Comparison of ENCODE assay signal across 8 cellular contexts in genomic region chr1:210232524-210233215, GRCh38. TPM values are rescaled to one million over a fixed set of nuclear protein-coding genes. Genes with fewer than 3 reads are reported as not detected.
DNase-seq lines count a peak whose midpoint lies in the region; ATAC-seq, FAIRE-seq and TF ChIP-seq lines count a peak whose summit lies in the region.

Gene SERTAD4, plus strand, starts transcription at chr1:210232796. Its CDS starts 5,165 bp downstream, at chr1:210237961.

- CTCF ChIA-PET in CD4-positive, alpha-beta memory T cell (lab: Charles Lee; ENCODE audit: partially characterized antibody): no interaction called here
- CTCF ChIA-PET in WTC11 (lab: Charles Lee): interaction anchor here (0.8 to 2.0 kb wide), 5 partner anchors 18 to 82 kb away, joined by 3 to 11 read pairs (median 5); no protein-coding TSS in a partner anchor

- no peaks in the 10 kb centered on the region for H4K20me1 ChIP-seq in neural cell (ENCODE audit: insufficient read depth)

- no peaks in the 10 kb centered on the region for H3K9me3 ChIP-seq in CD4-positive, alpha-beta memory T cell (ENCODE audit: control insufficient read depth in 1 of 2, low read length in 2 of 2)
- no peaks in the 10 kb centered on the region for H3K9me3 ChIP-seq in neural cell (ENCODE audit: low read length)

- ATAC-seq in WTC11 (peak; percentile 27), GM19351 (IDR thresholded peaks at IDR 0.05; ENCODE audit: unreplicated experiment) (no peak), GM21528 (IDR thresholded peaks at IDR 0.05; ENCODE audit: low FRiP score, unreplicated experiment) (no peak)

- no peak within 1 kb of the TSS for H2AFZ ChIP-seq in neural cell (ENCODE audit: low read depth, low read length)

- peaks cover 35 to 45% of the 10 kb centered on the region in 2 donors for H3K27me3 Mint-ChIP-seq in CD4-positive, alpha-beta memory T cell
- peaks cover 65% of the 10 kb centered on the region for H3K27me3 Mint-ChIP-seq in WTC11 (ENCODE audit: low read depth)

- intact Hi-C loops in CD4-positive, alpha-beta memory T cell (cut with micrococcal nuclease): no loop called here

- TF ChIP-seq RAD21 in Ishikawa (IDR thresholded peaks at IDR 0.05; ENCODE audit: low read depth): no peak
- no peak for TF ChIP-seq RAD21 in neural cell (conservative IDR thresholded peaks at IDR 0.05)

- H3K79me2 ChIP-seq in neural cell (replicated peaks; ENCODE audit: insufficient read depth, low read length): peaks cover 40% of the 10 kb centered on the region

- H3K4me3 Mint-ChIP-seq in CD4-positive, alpha-beta memory T cell: peak within 1 kb of the TSS; percentile 39 to 82 (median 62)
- H3K4me3 Mint-ChIP-seq in WTC11: peak within 1 kb of the TSS; percentile 84

- no peaks in the 10 kb centered on the region for H3K36me3 ChIP-seq in CD4-positive, alpha-beta memory T cell (ENCODE audit: insufficient read depth, low read length)
- H3K36me3 ChIP-seq in neural cell (ENCODE audit: insufficient read depth, low read length): no peaks in the 10 kb centered on the region

- H3K36me3 Mint-ChIP-seq in CD4-positive, alpha-beta memory T cell: no peaks in the 10 kb centered on the region
- no peaks in the 10 kb centered on the region for H3K36me3 Mint-ChIP-seq in WTC11

- no peak for FAIRE-seq in frontal cortex (lab: Jason Lieb, UNC)

- H3K27ac Mint-ChIP-seq in CD4-positive, alpha-beta memory T cell: no peak within 1 kb of the TSS
- H3K27ac Mint-ChIP-seq in WTC11: no peak within 1 kb of the TSS

- peaks cover 33% of the 10 kb centered on the region for H3K27me3 ChIP-seq in CD4-positive, alpha-beta memory T cell (ENCODE audit: insufficient read depth, low read length)
- no peaks in the 10 kb centered on the region for H3K27me3 ChIP-seq in neural cell (ENCODE audit: insufficient read depth, low read depth, low read length)

- POLR2A ChIA-PET in CD4-positive, alpha-beta memory T cell (lab: Charles Lee; ENCODE audit: partially characterized antibody): no interaction called here
- POLR2A ChIA-PET in WTC11 (lab: Charles Lee): interaction anchor here (1.0 to 4.0 kb wide), 3 partner anchors 19 to 141 kb away, joined by 3 to 25 read pairs (median 5); no protein-coding TSS in a partner anchor

- H3K4me1 ChIP-seq in CD4-positive, alpha-beta memory T cell (ENCODE audit: insufficient read depth, low read length): peaks cover 12% of the 10 kb centered on the region

- TF ChIP-seq EP300 in Ishikawa (IDR thresholded peaks at IDR 0.05; ENCODE audit: borderline replicate concordance) (no peak), neural cell (conservative IDR thresholded peaks at IDR 0.05; ENCODE audit: poor library complexity, severe bottlenecking) (no peak)

- H3K9me3 Mint-ChIP-seq in CD4-positive, alpha-beta memory T cell: peaks cover 0 to 4% (median 0%) of the 10 kb centered on the region in 8 donors
- H3K9me3 Mint-ChIP-seq in WTC11: no peaks in the 10 kb centered on the region

- peak within 1 kb of the TSS; percentile 97 for H3K9ac ChIP-seq in neural cell (ENCODE audit: low read length)

- H3K4me2 ChIP-seq in neural cell (ENCODE audit: low read length): peak within 1 kb of the TSS; percentile 91

- TF ChIP-seq CTCF in WTC11 (IDR thresholded peaks at IDR 0.05) (no peak), neural cell (IDR thresholded peaks at IDR 0.05; ENCODE audit: poor library complexity, severe bottlenecking) (peak; percentile 33)

- H3K4me1 Mint-ChIP-seq in CD4-positive, alpha-beta memory T cell: peaks cover 3 to 14% (median 10%) of the 10 kb centered on the region in 4 donors
- H3K4me1 Mint-ChIP-seq in WTC11: peaks cover 27% of the 10 kb centered on the region

- no peak within 1 kb of the TSS for H3K27ac ChIP-seq in CD4-positive, alpha-beta memory T cell (ENCODE audit: low read depth, low read length)
- H3K27ac ChIP-seq in neural cell (ENCODE audit: low read length): peak within 1 kb of the TSS; percentile 92

- H3F3A ChIP-seq in neural cell (ENCODE audit: insufficient read depth, low read length, poor library complexity, severe bottlenecking): no peaks in the 10 kb centered on the region

- DNase-seq in CD4-positive, alpha-beta memory T cell: no peak
- DNase-seq in WTC11 (ENCODE audit: low spot score) (peak; percentile 48), frontal cortex (ENCODE audit: low spot score in 2 of 2) (peak; percentile 42 to 53)
- DNase-seq in stimulated activated CD4-positive, alpha-beta T cell treated with anti-CD3 and anti-CD28 coated beads, Interleukin-4, amount 100 ng/mL, for 4 hours: no peak

- no peaks in the 10 kb centered on the region for H3K9me2 ChIP-seq in neural cell (ENCODE audit: insufficient read depth, low read length)

- H3K4me3 ChIP-seq in CD4-positive, alpha-beta memory T cell (ENCODE audit: low read length in 2 of 2): peak within 1 kb of the TSS in 1 of 2 donors; percentile 19
- peak within 1 kb of the TSS; percentile 98 for H3K4me3 ChIP-seq in neural cell (ENCODE audit: low read length)

TF ChIP-seq in Ishikawa, 13 proteins besides CTCF, POLR2A, EP300 and RAD21:
- TF ChIP-seq MAX (IDR thresholded peaks at IDR 0.05) (peak; percentile 57; the same call in 1 of the 2 replicates), NFIC (IDR thresholded peaks at IDR 0.05) (no peak)

TF ChIP-seq in WTC11, 78 proteins besides CTCF, POLR2A, EP300 and RAD21:
- TF ChIP-seq NFE2L1 (CRISPR knock-in tag; IDR thresholded peaks at IDR 0.05): no peak
- TF ChIP-seq ZNF138 (CRISPR knock-in tag; conservative IDR thresholded peaks at IDR 0.05): no peak
- TF ChIP-seq USF2 (CRISPR knock-in tag; IDR thresholded peaks at IDR 0.05): no peak
- no peak for TF ChIP-seq TEAD4 (CRISPR knock-in tag; IDR thresholded peaks at IDR 0.05)
- no peak for TF ChIP-seq HMGA2 (CRISPR knock-in tag; IDR thresholded peaks at IDR 0.05)
- peak; percentile 44; the same call in 1 of the 2 replicates for TF ChIP-seq SP1 (CRISPR knock-in tag; conservative IDR thresholded peaks at IDR 0.05)
- no peak for TF ChIP-seq CREB1 (CRISPR knock-in tag; IDR thresholded peaks at IDR 0.05)
- TF ChIP-seq RELA (CRISPR knock-in tag; IDR thresholded peaks at IDR 0.05; ENCODE audit: borderline replicate concordance): no peak
- TF ChIP-seq ATF1 (CRISPR knock-in tag; IDR thresholded peaks at IDR 0.05): no peak

TF ChIP-seq in neural cell, 6 proteins besides CTCF, POLR2A, EP300 and RAD21:
- TF ChIP-seq SMC3 (conservative IDR thresholded peaks at IDR 0.05; ENCODE audit: poor library complexity) (no peak), EZH2 (IDR thresholded peaks at IDR 0.05; ENCODE audit: borderline replicate concordance, insufficient read depth, low read length, poor library complexity, severe bottlenecking) (no peak), REST (IDR thresholded peaks at IDR 0.05; ENCODE audit: borderline replicate concordance) (peak; percentile 45), MXI1 (conservative IDR thresholded peaks at IDR 0.05; ENCODE audit: poor library complexity, severe bottlenecking) (no peak), POLR2AphosphoS5 (IDR thresholded peaks at IDR 0.05) (peak; percentile 92), TAF1 (IDR thresholded peaks at IDR 0.05; ENCODE audit: low read depth) (peak; percentile 52)

RNA-seq across cellular contexts. Expression of gene SERTAD4, which starts in this region (rescaled TPM):
- not detected for total RNA-seq in CD4-positive, alpha-beta memory T cell
- not detected for polyA plus RNA-seq in CD4-positive, alpha-beta memory T cell
- 2.7 to 4.6 TPM (median 2.8 TPM) in 3 replicates for total RNA-seq in WTC11 (2021)
- total RNA-seq in frontal cortex: 13.5 TPM
- polyA plus RNA-seq in neural cell: 41.4 and 42.9 TPM in 2 replicates
- polyA minus RNA-seq in neural cell: 82.3 and 82.9 TPM in 2 replicates

Comparison
In these comparisons a context has a peak if more than half of its experiments do, and no peak if none do; other contexts are left out.
1. RNA of gene SERTAD4 (polyA plus RNA-seq): 41.4 to 42.9 TPM in neural cell; not detected in CD4-positive, alpha-beta memory T cell; every median in the first group is over 10 times any median in the second.
2. DNase-seq: peak in WTC11 (single experiment) and frontal cortex (2 of 2); none in CD4-positive, alpha-beta memory T cell (0 of 5) and stimulated activated CD4-positive, alpha-beta T cell treated with anti-CD3 and anti-CD28 coated beads, Interleukin-4, amount 100 ng/mL, for 4 hours (0 of 2).